8 cellular contexts compared by ENCODE assay signal in the genomic region with DNA sequence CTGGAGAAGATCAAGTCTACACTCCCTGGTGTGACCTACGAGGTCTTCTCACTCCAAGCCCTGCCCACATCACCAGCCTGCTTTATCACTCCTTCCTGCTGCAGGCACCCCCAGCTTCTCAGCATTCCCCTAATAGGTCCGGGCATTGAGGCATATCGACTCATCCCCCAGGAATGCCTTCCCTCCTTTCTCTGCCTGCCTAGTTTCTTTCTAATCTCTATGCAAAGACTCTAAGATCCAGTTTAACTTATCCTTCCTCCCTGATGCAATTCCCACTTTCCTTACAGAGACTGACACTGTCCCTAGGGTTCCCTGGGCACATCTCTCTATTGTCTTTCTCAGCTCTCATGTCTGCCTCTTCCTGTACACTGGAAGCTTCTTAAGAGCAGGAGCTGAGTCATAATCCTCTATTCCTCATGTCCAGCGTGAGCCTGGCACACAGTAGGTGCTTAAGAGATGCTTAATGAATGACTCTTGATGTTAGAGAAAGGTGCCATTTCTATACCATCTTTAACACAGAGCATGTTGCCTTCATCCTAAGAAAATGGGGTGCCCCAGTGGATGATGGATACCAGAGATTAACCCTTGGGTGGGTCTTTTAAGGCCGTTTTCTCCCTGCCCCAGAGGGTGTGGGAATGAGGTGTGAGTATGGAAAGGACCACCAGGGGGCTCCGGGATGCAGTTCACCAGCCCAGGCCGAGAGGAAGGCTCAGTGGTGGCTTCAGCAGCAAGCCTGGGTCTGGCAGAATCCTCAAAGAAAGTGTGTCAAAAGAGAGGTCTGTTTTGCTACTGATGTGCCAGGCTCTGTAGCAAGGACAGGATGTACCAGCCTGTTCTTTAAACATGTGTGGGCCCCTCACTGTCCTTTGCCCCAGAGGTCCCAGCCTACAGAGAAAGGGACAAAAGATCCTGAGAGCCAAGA. TPM values are rescaled to one million over a fixed set of nuclear protein-coding genes. Genes with fewer than 3 reads are reported as not detected.
DNase-seq lines count a peak whose midpoint lies in the region; ATAC-seq, FAIRE-seq and TF ChIP-seq lines count a peak whose summit lies in the region.

No MANE protein-coding gene starts in this region.

- H3K27ac Mint-ChIP-seq in WTC11 (peak overlapping the region; percentile 80), nephron progenitor cell (peak overlapping the region; percentile 37)
- no peak overlapping the region for H3K27ac Mint-ChIP-seq in T-helper 2 cell treated with Interferon-gamma antibody and Interleukin-4, amounts not matched to agents 5 μg/mL and 100 μg/mL, for 36 hours

- H3K4me3 ChIP-seq in esophagus squamous epithelium = no peak overlapping the region
- no peak overlapping the region for H3K4me3 ChIP-seq in upper lobe of left lung

- H3K36me3 ChIP-seq in esophagus squamous epithelium = no peaks in the 10 kb centered on the region
- H3K36me3 ChIP-seq in upper lobe of left lung = no peaks in the 10 kb centered on the region

- no peaks in the 10 kb centered on the region for H3K27me3 ChIP-seq in esophagus squamous epithelium
- H3K27me3 ChIP-seq in upper lobe of left lung = no peaks in the 10 kb centered on the region

- H3K27me3 Mint-ChIP-seq in WTC11 (ENCODE audit: low read depth) = no peaks in the 10 kb centered on the region
- peaks cover 3% of the 10 kb centered on the region for H3K27me3 Mint-ChIP-seq in nephron progenitor cell (ENCODE audit: low read depth, poor library complexity)
- peaks cover 15% of the 10 kb centered on the region for H3K27me3 Mint-ChIP-seq in T-helper 2 cell treated with Interferon-gamma antibody and Interleukin-4, amounts not matched to agents 5 μg/mL and 100 μg/mL, for 36 hours (ENCODE audit: low read depth)

- H3K27ac ChIP-seq in C4-2B (no peak overlapping the region), esophagus squamous epithelium (peak overlapping the region; percentile 62 to 94 (median 87)), upper lobe of left lung (peak overlapping the region in 3 of 4 donors; percentile 47 to 60 (median 59))

- TF ChIP-seq CTCF in C4-2B (conservative IDR thresholded peaks at IDR 0.05) = peak; percentile 80
- TF ChIP-seq CTCF in WTC11 (IDR thresholded peaks at IDR 0.05) = peak; percentile 62; the same call in 1 of the 2 replicates
- peak in 5 of 6 experiments; percentile 52 to 82 (median 62) for TF ChIP-seq CTCF in esophagus squamous epithelium (IDR thresholded peaks at IDR 0.05)
- TF ChIP-seq CTCF in nephron progenitor cell (IDR thresholded peaks at IDR 0.05) = peak; percentile 79
- peak; percentile 41 to 70 (median 54) for TF ChIP-seq CTCF in upper lobe of left lung (IDR thresholded peaks at IDR 0.05)

- ATAC-seq in WTC11 (peak; percentile 92), upper lobe of left lung (ENCODE audit: low FRiP score in 2 of 2) (peak; percentile 76 to 77)

- no peaks in the 10 kb centered on the region for H3K36me3 Mint-ChIP-seq in WTC11
- H3K36me3 Mint-ChIP-seq in nephron progenitor cell (ENCODE audit: low read depth) = no peaks in the 10 kb centered on the region
- H3K36me3 Mint-ChIP-seq in T-helper 2 cell treated with Interferon-gamma antibody and Interleukin-4, amounts not matched to agents 5 μg/mL and 100 μg/mL, for 36 hours (ENCODE audit: low read depth) = no peaks in the 10 kb centered on the region

- peak in 1 of 4 donors; percentile 10 for TF ChIP-seq EP300 in upper lobe of left lung (IDR thresholded peaks at IDR 0.05)

- TF ChIP-seq POLR2A in esophagus squamous epithelium (IDR thresholded peaks at IDR 0.05) (peak in 1 of 4 donors; percentile 18), upper lobe of left lung (IDR thresholded peaks at IDR 0.05) (no peak)

- H3K4me1 Mint-ChIP-seq in WTC11 (peaks cover 52% of the 10 kb centered on the region), nephron progenitor cell (peaks cover 77% of the 10 kb centered on the region)
- H3K4me1 Mint-ChIP-seq in T-helper 2 cell treated with Interferon-gamma antibody and Interleukin-4, amounts not matched to agents 5 μg/mL and 100 μg/mL, for 36 hours (ENCODE audit: low read depth) = no peaks in the 10 kb centered on the region

- POLR2A ChIA-PET in WTC11 (lab: Charles Lee) = no interaction called here

- H3K9me3 ChIP-seq in esophagus squamous epithelium = no peaks in the 10 kb centered on the region
- no peaks in the 10 kb centered on the region for H3K9me3 ChIP-seq in upper lobe of left lung

- CTCF ChIA-PET in WTC11 (lab: Charles Lee) = interaction anchor here (0.7 to 3.8 kb wide), 16 partner anchors 8 to 503 kb away, joined by 3 to 20 read pairs (median 4); no protein-coding TSS in a partner anchor

- H3K4me3 Mint-ChIP-seq in WTC11 (no peak overlapping the region), nephron progenitor cell (no peak overlapping the region)
- H3K4me3 Mint-ChIP-seq in T-helper 2 cell treated with Interferon-gamma antibody and Interleukin-4, amounts not matched to agents 5 μg/mL and 100 μg/mL, for 36 hours = no peak overlapping the region

- H3K4me1 ChIP-seq in esophagus squamous epithelium (peaks cover 5 to 79% (median 24%) of the 10 kb centered on the region in 3 donors), upper lobe of left lung (peaks cover 17 to 43% (median 33%) of the 10 kb centered on the region in 4 donors)

- H3K9me3 Mint-ChIP-seq in WTC11 (no peaks in the 10 kb centered on the region), nephron progenitor cell (no peaks in the 10 kb centered on the region)
- no peaks in the 10 kb centered on the region for H3K9me3 Mint-ChIP-seq in T-helper 2 cell treated with Interferon-gamma antibody and Interleukin-4, amounts not matched to agents 5 μg/mL and 100 μg/mL, for 36 hours

- no peak for FAIRE-seq in GM19239 (lab: Jason Lieb, UNC)

- 18 to 25% methylated on average over 4 to 7 of the region's 7 CpGs for WGBS in esophagus squamous epithelium, 2 donors
- WGBS in upper lobe of left lung, 2 donors = 39 to 45% methylated on average over 7 of the region's 7 CpGs

- DNase-seq in GM19239 (ENCODE audit: insufficient read length, low spot score) (peak; percentile 31), NCI-H1436 treated with DMSO at 0.1 percent for 48 hours (lab: John Stamatoyannopoulos, UW) (peak; percentile 11), WTC11 (ENCODE audit: low spot score) (peak; percentile 85), esophagus squamous epithelium (lab: John Stamatoyannopoulos, UW) (no peak), nephron progenitor cell (peak; percentile 81), upper lobe of left lung (peak in 1 of 2 donors; percentile 50)
- DNase-seq in T-helper 2 cell treated with Interferon-gamma antibody and Interleukin-4, amounts not matched to agents 5 μg/mL and 100 μg/mL, for 36 hours (ENCODE audit: low spot score) = no peak

- intact Hi-C loops in esophagus squamous epithelium (cut with DNase I) = no loop called here

TF ChIP-seq in WTC11, 78 proteins besides CTCF, POLR2A, EP300 and RAD21 (continues in another document):
- TF ChIP-seq ZNF317 (CRISPR knock-in tag; IDR thresholded peaks at IDR 0.05; ENCODE audit: borderline replicate concordance, low read depth) (no peak), ZNF423 (CRISPR knock-in tag; IDR thresholded peaks at IDR 0.05) (no peak), JAZF1 (CRISPR knock-in tag; IDR thresholded peaks at IDR 0.05) (no peak), ATF1 (CRISPR knock-in tag; IDR thresholded peaks at IDR 0.05) (no peak), ZNF121 (CRISPR knock-in tag; IDR thresholded peaks at IDR 0.05) (no peak)
- TF ChIP-seq, protein P1, sequence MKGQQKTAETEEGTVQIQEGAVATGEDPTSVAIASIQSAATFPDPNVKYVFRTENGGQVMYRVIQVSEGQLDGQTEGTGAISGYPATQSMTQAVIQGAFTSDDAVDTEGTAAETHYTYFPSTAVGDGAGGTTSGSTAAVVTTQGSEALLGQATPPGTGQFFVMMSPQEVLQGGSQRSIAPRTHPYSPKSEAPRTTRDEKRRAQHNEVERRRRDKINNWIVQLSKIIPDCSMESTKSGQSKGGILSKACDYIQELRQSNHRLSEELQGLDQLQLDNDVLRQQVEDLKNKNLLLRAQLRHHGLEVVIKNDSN (CRISPR knock-in tag; IDR thresholded peaks at IDR 0.05) = no peak
- TF ChIP-seq, protein P2, sequence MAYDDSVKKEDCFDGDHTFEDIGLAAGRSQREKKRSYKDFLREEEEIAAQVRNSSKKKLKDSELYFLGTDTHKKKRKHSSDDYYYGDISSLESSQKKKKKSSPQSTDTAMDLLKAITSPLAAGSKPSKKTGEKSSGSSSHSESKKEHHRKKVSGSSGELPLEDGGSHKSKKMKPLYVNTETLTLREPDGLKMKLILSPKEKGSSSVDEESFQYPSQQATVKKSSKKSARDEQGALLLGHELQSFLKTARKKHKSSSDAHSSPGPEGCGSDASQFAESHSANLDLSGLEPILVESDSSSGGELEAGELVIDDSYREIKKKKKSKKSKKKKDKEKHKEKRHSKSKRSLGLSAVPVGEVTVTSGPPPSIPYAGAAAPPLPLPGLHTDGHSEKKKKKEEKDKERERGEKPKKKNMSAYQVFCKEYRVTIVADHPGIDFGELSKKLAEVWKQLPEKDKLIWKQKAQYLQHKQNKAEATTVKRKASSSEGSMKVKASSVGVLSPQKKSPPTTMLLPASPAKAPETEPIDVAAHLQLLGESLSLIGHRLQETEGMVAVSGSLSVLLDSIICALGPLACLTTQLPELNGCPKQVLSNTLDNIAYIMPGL (CRISPR knock-in tag; IDR thresholded peaks at IDR 0.05) = no peak
- TF ChIP-seq, protein P3, sequence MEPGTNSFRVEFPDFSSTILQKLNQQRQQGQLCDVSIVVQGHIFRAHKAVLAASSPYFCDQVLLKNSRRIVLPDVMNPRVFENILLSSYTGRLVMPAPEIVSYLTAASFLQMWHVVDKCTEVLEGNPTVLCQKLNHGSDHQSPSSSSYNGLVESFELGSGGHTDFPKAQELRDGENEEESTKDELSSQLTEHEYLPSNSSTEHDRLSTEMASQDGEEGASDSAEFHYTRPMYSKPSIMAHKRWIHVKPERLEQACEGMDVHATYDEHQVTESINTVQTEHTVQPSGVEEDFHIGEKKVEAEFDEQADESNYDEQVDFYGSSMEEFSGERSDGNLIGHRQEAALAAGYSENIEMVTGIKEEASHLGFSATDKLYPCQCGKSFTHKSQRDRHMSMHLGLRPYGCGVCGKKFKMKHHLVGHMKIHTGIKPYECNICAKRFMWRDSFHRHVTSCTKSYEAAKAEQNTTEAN (CRISPR knock-in tag; IDR thresholded peaks at IDR 0.05) = no peak
- TF ChIP-seq, protein P4, sequence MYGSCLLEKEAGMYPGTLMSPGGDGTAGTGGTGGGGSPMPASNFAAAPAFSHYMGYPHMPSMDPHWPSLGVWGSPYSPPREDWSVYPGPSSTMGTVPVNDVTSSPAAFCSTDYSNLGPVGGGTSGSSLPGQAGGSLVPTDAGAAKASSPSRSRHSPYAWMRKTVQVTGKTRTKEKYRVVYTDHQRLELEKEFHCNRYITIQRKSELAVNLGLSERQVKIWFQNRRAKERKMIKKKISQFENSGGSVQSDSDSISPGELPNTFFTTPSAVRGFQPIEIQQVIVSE (CRISPR knock-in tag; IDR thresholded peaks at IDR 0.05; ENCODE audit: borderline replicate concordance) = no peak

RNA-seq across cellular contexts. Expression of a gene that starts 34.7 kb away (rescaled TPM):
- 8.4 to 10.4 TPM (median 9.0 TPM) in 3 replicates for total RNA-seq in WTC11 (2021)
- total RNA-seq in esophagus squamous epithelium = 10 to 100 TPM in 3 of 4 donors, 1 to 10 TPM in 1; 8.6 to 66.9 (median 16.2) TPM
- 10 to 100 TPM; 36.7 to 73.5 (median 58.0) TPM for total RNA-seq in upper lobe of left lung

Comparison
In these comparisons a context has a peak if more than half of its experiments do, and no peak if none do; other contexts are left out.
1. DNase-seq: peak in GM19239 (single experiment), NCI-H1436 treated with DMSO at 0.1 percent for 48 hours (single experiment), WTC11 (single experiment) and nephron progenitor cell (single experiment); none in esophagus squamous epithelium (single experiment) and T-helper 2 cell treated with Interferon-gamma antibody and Interleukin-4, amounts not matched to agents 5 μg/mL and 100 μg/mL, for 36 hours (single experiment).
2. Peak in every context shown above with its lines, with median percentiles within 50 percentile points of each other: CTCF ChIP-seq.